ENCODE assay signal across 9 cellular contexts in genomic region chr18:24972577-24972976, GRCh38.
"Had no signal": no experiment of that assay in that cellular context is flagged by ENCODE, and none has a peak within 500 bp of the region (broad histone marks: within the 10 kb centered on the region; RNA-seq: fewer than 3 reads in every experiment).

No MANE protein-coding gene starts in this region.

- DNase-seq: GM23248, GOT3, H7, H9, HCEC 1CT, HFFc6 had no signal

- H3K4me2 ChIP-seq: GM23338 had no signal

- H2AFZ ChIP-seq: GM23248, GM23338 had no signal

- H3K27ac ChIP-seq: GM23248 had no signal

- H3K4me1 ChIP-seq: HAP-1 had no signal

- ATAC-seq: GM23338, HCT116 had no signal

- H3K36me3 ChIP-seq: HAP-1 had no signal

- H3K9ac ChIP-seq: GM23248 had no signal

- H3K9me3 ChIP-seq: HAP-1 had no signal

- H3K4me3 ChIP-seq: GM23248, GM23338, HAP-1 had no signal
